9 cellular contexts compared by ENCODE assay signal in genomic region chr18:26487437-26487836, GRCh38.
DNase-seq lines count a peak whose midpoint lies in the region; ATAC-seq and TF ChIP-seq lines count a peak whose summit lies in the region.
"Had no signal": no experiment of that assay in that cellular context is flagged by ENCODE, and none has a peak within 500 bp of the region (broad histone marks: within the 10 kb centered on the region; RNA-seq: fewer than 3 reads in every experiment).

No MANE protein-coding gene starts in this region.

- H3K9me3 Mint-ChIP-seq in immature natural killer cell = no peaks in the 10 kb centered on the region

- no peak for TF ChIP-seq POLR2A in GM18505 (IDR thresholded peaks at IDR 0.05; ENCODE audit: borderline replicate concordance, extremely low read depth, insufficient read depth, insufficient read length)

- peaks cover 0 to 6% (median 4%) of the 10 kb centered on the region in 3 donors for H3K36me3 Mint-ChIP-seq in immature natural killer cell

- intact Hi-C loops in left colon (cut with DNase I, micrococcal nuclease) = no loop called here

- DNase-seq in immature natural killer cell (peak in 2 of 3 donors; percentile 0 to 5), AG08395 (ENCODE audit: low spot score) (no peak), NCI-H345 treated with DMSO at 0.1 percent for 48 hours (lab: John Stamatoyannopoulos, UW; ENCODE audit: unreplicated experiment) (no peak), HuH-7.5 (ENCODE audit: low spot score) (no peak), left colon (no peak)
- DNase-seq: Kasumi-1 had no signal

- peaks cover 7 to 9% of the 10 kb centered on the region in 2 donors for H3K4me1 Mint-ChIP-seq in immature natural killer cell

- peaks cover 0 to 1% (median 0%) of the 10 kb centered on the region in 3 donors for H3K27me3 Mint-ChIP-seq in immature natural killer cell (ENCODE audit: low read depth in 3 of 3)

- no peak overlapping the region for H3K4me3 Mint-ChIP-seq in immature natural killer cell

- no peak overlapping the region for H3K27ac Mint-ChIP-seq in immature natural killer cell

- ATAC-seq in GM18505 (IDR thresholded peaks at IDR 0.05; ENCODE audit: unreplicated experiment) = peak; percentile 79
- ATAC-seq in GM21515 (IDR thresholded peaks at IDR 0.05; ENCODE audit: unreplicated experiment) = peak; percentile 67
- peak; percentile 72 for ATAC-seq in HG03558 (IDR thresholded peaks at IDR 0.05; ENCODE audit: extremely low read depth, unreplicated experiment)
- ATAC-seq in left colon = no peak

Comparison
In these comparisons a context has a peak if more than half of its experiments do, and no peak if none do; other contexts are left out.
1. DNase-seq: peak in immature natural killer cell (2 of 3); none in AG08395 (single experiment), NCI-H345 treated with DMSO at 0.1 percent for 48 hours (single experiment), HuH-7.5 (single experiment) and left colon (0 of 2).